1 cellular context compared by ENCODE assay signal in the genomic region with DNA sequence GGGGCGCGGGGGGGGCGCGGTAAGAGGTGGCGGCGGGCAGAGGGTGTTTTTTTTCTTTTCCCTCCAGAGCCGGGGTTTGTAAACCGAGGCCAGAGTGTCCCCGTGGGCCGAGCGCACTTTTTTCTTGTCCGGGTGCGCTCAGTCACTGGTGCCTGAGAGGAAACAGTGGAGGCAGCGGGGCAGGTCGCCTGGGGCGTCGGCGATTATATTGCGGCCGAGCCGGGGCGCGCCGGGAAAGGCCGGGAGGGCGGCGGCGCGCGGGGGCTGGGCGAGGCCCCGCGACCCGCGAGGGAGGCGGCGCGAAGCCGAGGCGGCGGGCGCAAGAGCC.
TF ChIP-seq lines count a peak whose summit lies in the region.

No MANE protein-coding gene starts in this region.

TF ChIP-seq in HCT116, 20 proteins besides CTCF, POLR2A, EP300 and RAD21:
- no peak for TF ChIP-seq EZH2phosphoT487 (IDR thresholded peaks at IDR 0.05; ENCODE audit: borderline replicate concordance)
- TF ChIP-seq SIN3A (IDR thresholded peaks at IDR 0.05; ENCODE audit: low read depth), result peak; percentile 49; the same call in 1 of the 2 replicates
